26 cellular contexts compared by ENCODE assay signal in the genomic region with DNA sequence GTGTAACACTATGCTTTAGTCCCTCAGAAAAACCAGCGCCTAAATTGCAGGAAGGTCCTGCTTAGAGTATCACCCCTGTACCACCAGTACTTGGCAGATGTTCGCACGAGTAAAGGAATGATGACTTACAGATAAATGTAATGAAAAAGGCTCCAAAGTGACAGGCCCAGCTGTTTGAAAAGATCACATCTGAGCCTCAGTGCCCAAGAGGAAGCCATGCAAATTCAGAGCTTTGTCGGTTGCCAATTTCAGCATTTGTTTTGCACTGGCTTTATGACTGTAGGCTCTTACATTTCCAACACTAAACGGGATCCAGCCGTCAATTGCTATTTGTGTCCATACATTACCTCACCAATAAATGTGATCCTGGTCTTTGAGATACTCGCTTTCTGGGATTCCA.
"Had no signal": no experiment of that assay in that cellular context is flagged by ENCODE, and none has a peak within 500 bp of the region (broad histone marks: within the 10 kb centered on the region; RNA-seq: fewer than 3 reads in every experiment).

No MANE protein-coding gene starts in this region.

- FAIRE-seq: HTR-8/SVneo, K562 had no signal

- H3K9ac ChIP-seq: KMS-11 had no signal

- H3K4me3 ChIP-seq: K562, PC-9, Peyer's patch, SJSA1, SK-N-MC had no signal

- H3K27ac ChIP-seq: HL-60, KMS-11, PC-9, Peyer's patch, SJSA1, SK-N-MC had no signal

- H3K9me3 ChIP-seq: Peyer's patch, SJSA1 had no signal

- H3K4me2 ChIP-seq: KMS-11, PC-9 had no signal

- DNase-seq: MV-4-11, NCI-H1092, NCI-H1105 treated with DMSO at 0.1 percent for 48 hours, NCI-H1417 treated with DMSO at 0.1 percent for 48 hours, NCI-H187, NCI-H2029, NCI-H2081 treated with DMSO at 0.1 percent for 48 hours, NCI-H2171, NCI-H226, NCI-H446, NCI-H510A, NCI-H524 treated with DMSO at 0.1 percent for 48 hours, NCI-H748 treated with DMSO at 0.1 percent for 48 hours, OCI-M1, PC-9, Peyer's patch, SHP77 treated with DMSO at 0.1 percent for 48 hours, SW 1271, T-cell had no signal

- H3K36me3 ChIP-seq: Peyer's patch, SJSA1 had no signal

- H2AFZ ChIP-seq: PC-9 had no signal

- ATAC-seq: K562, Right ventricle myocardium inferior, T-cell had no signal

- H3K27me3 ChIP-seq: Peyer's patch had no signal

- H3K4me1 ChIP-seq: Peyer's patch, SJSA1 had no signal
